9 cellular contexts compared by ENCODE assay signal in genomic region chr4:173584506-173584905, GRCh38. TPM values are rescaled to one million over a fixed set of nuclear protein-coding genes. Genes with fewer than 3 reads are reported as not detected.
"Had no signal": no experiment of that assay in that cellular context is flagged by ENCODE, and none has a peak within 500 bp of the region (broad histone marks: within the 10 kb centered on the region; RNA-seq: fewer than 3 reads in every experiment).

No MANE protein-coding gene starts in this region.

- H3K36me3 ChIP-seq: HAP-1 had no signal

- DNase-seq: GM23248, GOT3, H7, HFFc6 had no signal

- H3K9ac ChIP-seq: GM23248 had no signal

- H2AFZ ChIP-seq: GM23248 had no signal

- H3K27ac ChIP-seq: GM23248 had no signal

- FAIRE-seq: HTR-8/SVneo had no signal

- H3K4me3 ChIP-seq: GM23248, HAP-1 had no signal

- ATAC-seq: HCT116 had no signal

- H3K4me1 ChIP-seq: HAP-1 had no signal

- H3K9me3 ChIP-seq: HAP-1 had no signal

RNA-seq across cellular contexts. Expression of gene HAND2, which starts 54.5 kb away (rescaled TPM):
- total RNA-seq: H7, HT-29 had no signal
- polyA plus RNA-seq: IgD-negative memory B cell had no signal
